In genomic region chr10:69086131-69086530, GRCh38 we compare ENCODE assay signal across 1 cellular context.
TF ChIP-seq lines count a peak whose summit lies in the region.

No MANE protein-coding gene starts in this region.

TF ChIP-seq in H1, 55 proteins besides CTCF, POLR2A, EP300 and RAD21:
- no peak for TF ChIP-seq RNF2 (IDR thresholded peaks at IDR 0.05; ENCODE audit: borderline replicate concordance, low read depth, low read length, missing control alignments, poor library complexity, severe bottlenecking)
- TF ChIP-seq SIRT6 (IDR thresholded peaks at IDR 0.05; ENCODE audit: low read length) = no peak
- TF ChIP-seq E2F6 (IDR thresholded peaks at IDR 0.05) = 0 out of 2 replicates have a peak, but pooled peaks have one; percentile 43
- no peak for TF ChIP-seq TBP (IDR thresholded peaks at IDR 0.05; ENCODE audit: low read depth, low read length)
- no peak for TF ChIP-seq CHD2 (IDR thresholded peaks at IDR 0.05; ENCODE audit: low read length)
- TF ChIP-seq USF2 (IDR thresholded peaks at IDR 0.05; ENCODE audit: low read length) = no peak
- no peak for TF ChIP-seq ATF3 (IDR thresholded peaks at IDR 0.05; ENCODE audit: insufficient read depth, low read depth, low read length)
- TF ChIP-seq RBBP5 (IDR thresholded peaks at IDR 0.05; ENCODE audit: borderline replicate concordance, low read depth, low read length) = no peak
- no peak for TF ChIP-seq CBX5 (IDR thresholded peaks at IDR 0.05; ENCODE audit: low read depth, low read length)
- no peak for TF ChIP-seq EGR1 (IDR thresholded peaks at IDR 0.05; ENCODE audit: borderline replicate concordance, low read depth, low read length)
- no peak for TF ChIP-seq SIX5 (IDR thresholded peaks at IDR 0.05; ENCODE audit: low read depth, low read length)
- no peak for TF ChIP-seq CHD7 (IDR thresholded peaks at IDR 0.05; ENCODE audit: insufficient replicate concordance, low read length)
- TF ChIP-seq BRCA1 (IDR thresholded peaks at IDR 0.05; ENCODE audit: low read depth, low read length) = no peak
- no peak for TF ChIP-seq TEAD4 (IDR thresholded peaks at IDR 0.05; ENCODE audit: low read depth, low read length)
- no peak for TF ChIP-seq ZNF274 (IDR thresholded peaks at IDR 0.05; ENCODE audit: borderline replicate concordance, extremely low read depth, low read length)
- no peak for TF ChIP-seq CEBPB (IDR thresholded peaks at IDR 0.05; ENCODE audit: low read depth, low read length)
- TF ChIP-seq MAX (IDR thresholded peaks at IDR 0.05) = peak; percentile 68
